ENCODE assay signal across 11 cellular contexts in the genomic region with DNA sequence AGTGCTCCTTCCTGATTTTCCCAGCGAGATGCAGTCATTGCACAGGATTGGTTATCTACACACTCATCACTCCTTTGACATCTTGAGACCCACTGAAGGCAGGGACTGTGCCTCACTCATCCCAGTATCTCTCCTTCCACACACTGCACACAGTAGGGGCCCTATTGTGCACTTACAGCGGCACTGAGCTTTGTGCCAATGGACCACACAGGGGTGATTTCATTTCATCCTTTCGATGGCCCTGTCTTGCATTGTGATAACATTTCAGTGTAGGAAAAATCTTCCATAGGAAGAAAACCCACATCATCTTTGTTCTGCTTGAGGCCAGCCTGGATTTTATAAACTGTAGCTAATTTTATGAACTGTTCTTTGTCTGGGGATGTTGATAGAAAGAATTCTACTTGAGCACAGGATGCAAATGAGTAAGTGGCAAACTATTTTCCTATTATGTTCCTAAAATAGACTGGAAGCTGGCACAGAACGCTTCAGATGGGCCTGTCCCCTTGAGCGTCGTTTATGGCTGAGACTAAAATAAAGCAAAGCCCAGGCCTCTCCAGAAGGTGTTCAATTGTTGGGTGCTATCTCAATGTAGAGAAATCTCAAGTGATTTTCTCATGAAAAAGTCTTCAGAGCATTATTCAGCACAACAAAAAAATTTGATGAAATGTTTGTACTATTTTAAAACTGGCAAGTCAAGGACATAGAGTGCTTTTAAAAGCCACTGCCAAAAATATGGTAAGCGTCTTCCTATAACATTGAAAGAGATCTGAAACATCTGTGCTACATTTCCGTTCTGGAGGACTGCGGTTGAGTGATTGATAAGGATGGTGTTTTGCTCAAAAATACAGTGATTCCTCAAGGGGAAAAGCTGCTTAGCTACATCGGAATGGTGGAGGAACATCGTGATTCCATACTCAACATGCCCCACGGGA. TPM values are rescaled to one million over a fixed set of nuclear protein-coding genes. Genes with fewer than 3 reads are reported as not detected.
A peak's percentile ranks its signal among the peaks of the same experiment; 100 is the strongest.
DNase-seq lines count a peak whose midpoint lies in the region; ATAC-seq, FAIRE-seq and TF ChIP-seq lines count a peak whose summit lies in the region.
"Had no signal": no experiment of that assay in that cellular context is flagged by ENCODE, and none has a peak within 500 bp of the region (broad histone marks: within the 10 kb centered on the region; RNA-seq: fewer than 3 reads in every experiment).

No MANE protein-coding gene starts in this region.

- no peak overlapping the region for H3K4me3 ChIP-seq in bronchial epithelial cell (ENCODE audit: low read depth, low read length)
- H3K4me3 ChIP-seq in mesenchymal stem cell (ENCODE audit: insufficient read depth in 1 of 2, low read depth in 1 of 2, low read length in 2 of 2) = peak overlapping the region in 1 of 2 experiments; percentile 32

- peak overlapping the region; percentile 62 for H4K8ac ChIP-seq in mesenchymal stem cell (ENCODE audit: low read length)

- no peaks in the 10 kb centered on the region for H3K9me3 Mint-ChIP-seq in natural killer cell
- no peaks in the 10 kb centered on the region for H3K9me3 Mint-ChIP-seq in natural killer cell treated with Interleukin-12 subunit alpha and Interleukin-12 subunit beta and Interleukin-15 and Interleukin-18, amount 100 ng/mL, for 72 hours

- peaks cover 11 to 12% of the 10 kb centered on the region in 2 donors for H3K4me1 Mint-ChIP-seq in natural killer cell
- H3K4me1 Mint-ChIP-seq in natural killer cell treated with Interleukin-12 subunit alpha and Interleukin-12 subunit beta and Interleukin-15 and Interleukin-18, amount 100 ng/mL, for 72 hours (ENCODE audit: low read depth in 2 of 2) = peaks cover 8 to 10% of the 10 kb centered on the region in 2 donors

- peak overlapping the region; percentile 81 for H3K9ac ChIP-seq in mesenchymal stem cell (ENCODE audit: low read length)

- no peaks in the 10 kb centered on the region for H3K36me3 Mint-ChIP-seq in natural killer cell
- H3K36me3 Mint-ChIP-seq in natural killer cell treated with Interleukin-12 subunit alpha and Interleukin-12 subunit beta and Interleukin-15 and Interleukin-18, amount 100 ng/mL, for 72 hours = no peaks in the 10 kb centered on the region

- peak overlapping the region; percentile 51 for H2BK120ac ChIP-seq in mesenchymal stem cell (ENCODE audit: low read depth, low read length)

- H3K4me2 ChIP-seq in mesenchymal stem cell (ENCODE audit: low read length, poor library complexity, severe bottlenecking) = no peak overlapping the region

- H3K27me3 ChIP-seq in bronchial epithelial cell (ENCODE audit: control insufficient read depth, insufficient read depth, low read length) = no peaks in the 10 kb centered on the region
- H3K27me3 ChIP-seq in mesenchymal stem cell (ENCODE audit: control insufficient read depth in 1 of 2, insufficient read depth in 1 of 2, low read length in 2 of 2) = no peaks in the 10 kb centered on the region

- peaks cover 13% of the 10 kb centered on the region for H3K4me1 ChIP-seq in mesenchymal stem cell (ENCODE audit: control insufficient read depth, insufficient read depth, low read depth, low read length)

- H3K27ac Mint-ChIP-seq in natural killer cell = no peak overlapping the region
- H3K27ac Mint-ChIP-seq in natural killer cell treated with Interleukin-12 subunit alpha and Interleukin-12 subunit beta and Interleukin-15 and Interleukin-18, amount 100 ng/mL, for 72 hours = no peak overlapping the region

- no peak overlapping the region for H2BK5ac ChIP-seq in mesenchymal stem cell (ENCODE audit: low read depth, low read length, poor library complexity, severe bottlenecking)

- H2BK12ac ChIP-seq in mesenchymal stem cell (ENCODE audit: low read length in 2 of 2) = peak overlapping the region; percentile 2 to 65

- intact Hi-C loops in natural killer cell (cut with micrococcal nuclease) = no loop called here
- intact Hi-C loops in head of caudate nucleus (cut with DNase I) = no loop called here

- no peaks in the 10 kb centered on the region for H3K79me1 ChIP-seq in mesenchymal stem cell (replicated peaks; ENCODE audit: low read length, poor library complexity, severe bottlenecking)

- peak; percentile 81 for FAIRE-seq in bronchial epithelial cell (lab: Jason Lieb, UNC)
- FAIRE-seq: TTC549 had no signal

- H3K27me3 Mint-ChIP-seq in natural killer cell (ENCODE audit: low read depth in 2 of 2) = peaks cover 8% of the 10 kb centered on the region in 2 donors
- H3K27me3 Mint-ChIP-seq in natural killer cell treated with Interleukin-12 subunit alpha and Interleukin-12 subunit beta and Interleukin-15 and Interleukin-18, amount 100 ng/mL, for 72 hours = peaks cover 2 to 14% of the 10 kb centered on the region in 2 donors

- peak overlapping the region; percentile 25 for H3K4me3 Mint-ChIP-seq in natural killer cell
- H3K4me3 Mint-ChIP-seq in natural killer cell treated with Interleukin-12 subunit alpha and Interleukin-12 subunit beta and Interleukin-15 and Interleukin-18, amount 100 ng/mL, for 72 hours = no peak overlapping the region

- TF ChIP-seq CTCF in natural killer cell (IDR thresholded peaks at IDR 0.05) (no peak), bronchial epithelial cell (IDR thresholded peaks at IDR 0.05; ENCODE audit: insufficient read depth, low read length, severe bottlenecking) (no peak)

- ATAC-seq in natural killer cell = no peak
- no peak for ATAC-seq in natural killer cell treated with Interleukin-12 subunit alpha and Interleukin-12 subunit beta and Interleukin-15 and Interleukin-18, amount 100 ng/mL, for 72 hours

- no peaks in the 10 kb centered on the region for H3K36me3 ChIP-seq in bronchial epithelial cell (ENCODE audit: control insufficient read depth, insufficient read depth, low read length)
- H3K36me3 ChIP-seq in mesenchymal stem cell (ENCODE audit: control insufficient read depth in 1 of 2, insufficient read depth in 2 of 2, low read depth in 1 of 2, low read length in 2 of 2) = no peaks in the 10 kb centered on the region

- H4K91ac ChIP-seq in mesenchymal stem cell (ENCODE audit: low read length) = peak overlapping the region; percentile 79

- peak overlapping the region; percentile 47 to 94 for H3K18ac ChIP-seq in mesenchymal stem cell (ENCODE audit: low read depth in 1 of 2, low read length in 2 of 2)

- no peaks in the 10 kb centered on the region for H3K9me3 ChIP-seq in mesenchymal stem cell (ENCODE audit: control insufficient read depth, low read length)

- peak overlapping the region in 1 of 2 experiments; percentile 49 for H3K14ac ChIP-seq in mesenchymal stem cell (ENCODE audit: low read length in 2 of 2)

- H3K4ac ChIP-seq in mesenchymal stem cell (ENCODE audit: low read depth in 1 of 2, low read length in 2 of 2) = peak overlapping the region; percentile 69 to 77

- H3K27ac ChIP-seq in mesenchymal stem cell (ENCODE audit: low read length, poor library complexity, severe bottlenecking) = no peak overlapping the region

- H3K23ac ChIP-seq in mesenchymal stem cell (ENCODE audit: low read length in 2 of 2) = peak overlapping the region in 1 of 2 experiments; percentile 54

- peak overlapping the region; percentile 19 for H2AFZ ChIP-seq in mesenchymal stem cell (ENCODE audit: low read depth, low read length)

- H2AK5ac ChIP-seq in mesenchymal stem cell (ENCODE audit: low read length, severe bottlenecking) = no peak overlapping the region

- H2BK15ac ChIP-seq in mesenchymal stem cell (ENCODE audit: low read depth, poor library complexity, severe bottlenecking) = no peak overlapping the region

- 54% methylated on average over 10 of the region's 12 CpGs for WGBS in mesenchymal stem cell

- DNase-seq in natural killer cell (no peak), bronchial epithelial cell (ENCODE audit: low read depth) (peak; percentile 10), mesenchymal stem cell (peak; percentile 79), NCI-H69 (lab: John Stamatoyannopoulos, UW) (no peak), NCI-H526 treated with DMSO at 0.1 percent for 48 hours (lab: John Stamatoyannopoulos, UW) (no peak), SIG-M5 treated with dmso at 0.1 percent for 504 hours (lab: John Stamatoyannopoulos, UW; ENCODE audit: unreplicated experiment) (no peak), head of caudate nucleus (no peak)
- no peak for DNase-seq in natural killer cell treated with Interleukin-12 subunit alpha and Interleukin-12 subunit beta and Interleukin-15 and Interleukin-18, amount 100 ng/mL, for 72 hours (ENCODE audit: low spot score)

RNA-seq across cellular contexts. Expression of a gene that starts 10.7 kb away (rescaled TPM):
- total RNA-seq in natural killer cell (100 to 1,000 TPM; 163 to 207 (median 188) TPM), bronchial epithelial cell (115 and 183 TPM in 2 replicates)
- 100 to 1,000 TPM; 125 to 203 TPM for total RNA-seq in natural killer cell treated with Interleukin-12 subunit alpha and Interleukin-12 subunit beta and Interleukin-15 and Interleukin-18, amount 100 ng/mL, for 72 hours
- polyA plus RNA-seq in mesenchymal stem cell (2013, experiment 1 of 2) = 111 TPM
- polyA plus RNA-seq in mesenchymal stem cell (2013, experiment 2 of 2) = 106 TPM

RNA-seq across cellular contexts. Expression of a gene that starts 26.1 kb away (rescaled TPM):
- not detected for total RNA-seq in natural killer cell
- not detected for total RNA-seq in natural killer cell treated with Interleukin-12 subunit alpha and Interleukin-12 subunit beta and Interleukin-15 and Interleukin-18, amount 100 ng/mL, for 72 hours
- total RNA-seq in bronchial epithelial cell = 1.0 and 2.4 TPM in 2 replicates
- 0.11 TPM for polyA plus RNA-seq in mesenchymal stem cell (2013, experiment 1 of 2)
- 0.11 TPM for polyA plus RNA-seq in mesenchymal stem cell (2013, experiment 2 of 2)
- total RNA-seq: G401 had no signal

RNA-seq across cellular contexts. Expression of a gene that starts 50.3 kb away (rescaled TPM):
- total RNA-seq in natural killer cell = not detected
- not detected for total RNA-seq in natural killer cell treated with Interleukin-12 subunit alpha and Interleukin-12 subunit beta and Interleukin-15 and Interleukin-18, amount 100 ng/mL, for 72 hours
- total RNA-seq in bronchial epithelial cell = not detected in 2 replicates
- polyA plus RNA-seq in mesenchymal stem cell (2013, experiment 1 of 2) = not detected
- polyA plus RNA-seq in mesenchymal stem cell (2013, experiment 2 of 2) = not detected
- total RNA-seq: G401, urinary bladder had no signal
- polyA plus RNA-seq: urinary bladder had no signal

Comparison
In these comparisons a context has a peak if more than half of its experiments do, and no peak if none do; other contexts are left out.
1. DNase-seq: peak in bronchial epithelial cell (single experiment) and mesenchymal stem cell (single experiment); none in natural killer cell (single experiment), natural killer cell treated with Interleukin-12 subunit alpha and Interleukin-12 subunit beta and Interleukin-15 and Interleukin-18, amount 100 ng/mL, for 72 hours (single experiment), NCI-H69 (single experiment), NCI-H526 treated with DMSO at 0.1 percent for 48 hours (single experiment), SIG-M5 treated with dmso at 0.1 percent for 504 hours (single experiment) and head of caudate nucleus (0 of 42).